ENCODE assay signal across 13 cellular contexts in the genomic region with DNA sequence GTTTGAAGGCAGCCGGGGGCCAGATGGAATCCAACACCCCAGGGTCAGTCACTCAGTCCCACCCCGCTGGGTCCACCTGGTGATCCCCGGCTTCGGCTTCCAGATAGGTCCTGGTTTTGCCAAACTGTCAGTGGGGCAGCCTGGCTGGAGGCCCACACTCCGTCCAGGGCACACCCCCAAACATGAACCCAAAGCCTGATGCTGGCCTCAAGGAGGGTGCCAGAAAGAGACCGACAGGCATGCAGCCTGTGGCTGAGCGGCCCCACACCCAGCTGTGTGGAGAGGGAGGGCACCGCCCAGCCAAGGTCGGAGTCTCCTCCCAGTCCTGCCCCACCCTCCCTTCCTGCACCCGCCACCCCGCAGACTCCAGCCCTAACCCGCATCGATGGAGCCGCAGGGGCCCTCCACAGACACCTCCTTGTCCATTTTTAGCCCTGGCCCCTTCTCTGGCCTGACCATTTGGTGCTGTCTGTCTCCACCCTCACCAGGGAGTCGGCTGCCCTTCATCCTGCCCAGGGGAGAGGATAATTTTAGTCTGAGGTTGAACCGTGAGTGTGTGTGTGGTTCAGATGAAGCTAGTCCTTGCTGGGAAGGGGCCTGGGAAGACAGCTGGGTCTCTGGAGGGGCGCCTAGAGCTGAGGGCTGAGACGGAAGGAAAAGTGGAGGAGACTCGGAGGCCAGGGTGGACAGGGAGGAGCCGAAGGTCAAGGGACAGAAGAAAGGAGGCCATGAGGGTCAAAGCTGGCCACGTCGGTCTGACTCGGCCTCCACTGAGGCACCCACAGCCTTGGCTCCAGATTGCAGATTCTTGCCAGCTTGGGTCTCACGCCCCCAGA. TPM values are rescaled to one million over a fixed set of nuclear protein-coding genes. Genes with fewer than 3 reads are reported as not detected.
DNase-seq lines count a peak whose midpoint lies in the region; ATAC-seq and TF ChIP-seq lines count a peak whose summit lies in the region.
"Had no signal": no experiment of that assay in that cellular context is flagged by ENCODE, and none has a peak within 500 bp of the region (broad histone marks: within the 10 kb centered on the region; RNA-seq: fewer than 3 reads in every experiment).

No MANE protein-coding gene starts in this region.

- H3K27ac Mint-ChIP-seq in endodermal cell, result peak overlapping the region; percentile 70
- peak overlapping the region; percentile 2 for H3K27ac Mint-ChIP-seq in stimulated activated naive B cell treated with anti-CD40 and anti-IgM and Interleukin-4, amounts not matched to agents 10 μg/mL and 1 μg/mL and 100 μg/mL, for 72 hours
- H3K27ac Mint-ChIP-seq: activated CD4-positive, alpha-beta T cell treated with anti-CD3 and anti-CD28 coated beads for 36 hours had no signal

- H3K36me3 ChIP-seq in endodermal cell (ENCODE audit: control insufficient read depth, insufficient read depth, low read length) (peaks cover 35% of the 10 kb centered on the region), lung (ENCODE audit: control insufficient read depth in 2 of 2, insufficient read depth in 2 of 2, low read length in 2 of 2) (peaks cover 3 to 25% of the 10 kb centered on the region in 2 donors), MM.1S (replicated peaks; ENCODE audit: insufficient read depth, low read length) (no peaks in the 10 kb centered on the region; the same call in 1 of the 2 replicates)

- H3K27ac ChIP-seq in endodermal cell (ENCODE audit: low read depth, low read length) (peak overlapping the region; percentile 38), lung (ENCODE audit: low read depth in 1 of 2, low read length in 1 of 2) (peak overlapping the region; percentile 39 to 71), MM.1S (ENCODE audit: low read length) (no peak overlapping the region)
- H3K27ac ChIP-seq: 22Rv1, suprapubic skin had no signal

- no peak overlapping the region for H3K4me3 Mint-ChIP-seq in endodermal cell
- H3K4me3 Mint-ChIP-seq in stimulated activated naive B cell treated with anti-CD40 and anti-IgM and Interleukin-4, amounts not matched to agents 10 μg/mL and 1 μg/mL and 100 μg/mL, for 72 hours, result no peak overlapping the region
- H3K4me3 Mint-ChIP-seq: activated CD4-positive, alpha-beta T cell treated with anti-CD3 and anti-CD28 coated beads for 36 hours had no signal

- H3K27me3 Mint-ChIP-seq in endodermal cell (ENCODE audit: insufficient read depth), result no peaks in the 10 kb centered on the region
- no peaks in the 10 kb centered on the region for H3K27me3 Mint-ChIP-seq in stimulated activated naive B cell treated with anti-CD40 and anti-IgM and Interleukin-4, amounts not matched to agents 10 μg/mL and 1 μg/mL and 100 μg/mL, for 72 hours
- H3K27me3 Mint-ChIP-seq: activated CD4-positive, alpha-beta T cell treated with anti-CD3 and anti-CD28 coated beads for 36 hours had no signal

- H3K9ac ChIP-seq in endodermal cell (ENCODE audit: extremely low read depth, low read length, poor library complexity, severe bottlenecking) (no peak overlapping the region), MM.1S (ENCODE audit: low read length) (no peak overlapping the region)

- no peak overlapping the region for H2AFZ ChIP-seq in MM.1S (ENCODE audit: low read length)

- H3K79me2 ChIP-seq in MM.1S (ENCODE audit: low read length), result peaks cover 19% of the 10 kb centered on the region

- ATAC-seq in lung (ENCODE audit: insufficient read depth, low FRiP score), result no peak
- no peak for ATAC-seq in stimulated activated naive B cell treated with anti-CD40 and anti-IgM and Interleukin-4, amounts not matched to agents 10 μg/mL and 1 μg/mL and 100 μg/mL, for 72 hours (replicated peaks)
- ATAC-seq: activated CD4-positive, alpha-beta T cell treated with anti-CD3 and anti-CD28 coated beads for 36 hours had no signal

- H3K9me3 Mint-ChIP-seq in endodermal cell, result no peaks in the 10 kb centered on the region
- H3K9me3 Mint-ChIP-seq in stimulated activated naive B cell treated with anti-CD40 and anti-IgM and Interleukin-4, amounts not matched to agents 10 μg/mL and 1 μg/mL and 100 μg/mL, for 72 hours, result no peaks in the 10 kb centered on the region

- H3F3A ChIP-seq in MM.1S (ENCODE audit: insufficient read depth, low read length), result no peaks in the 10 kb centered on the region

- peaks cover 32% of the 10 kb centered on the region for H3K36me3 Mint-ChIP-seq in endodermal cell (ENCODE audit: low read depth)
- H3K36me3 Mint-ChIP-seq in stimulated activated naive B cell treated with anti-CD40 and anti-IgM and Interleukin-4, amounts not matched to agents 10 μg/mL and 1 μg/mL and 100 μg/mL, for 72 hours, result peaks cover 13 to 20% of the 10 kb centered on the region in 2 donors

- H3K4me3 ChIP-seq in endodermal cell (ENCODE audit: low read length) (no peak overlapping the region), lung (no peak overlapping the region), MM.1S (ENCODE audit: low read length) (no peak overlapping the region)
- H3K4me3 ChIP-seq: suprapubic skin had no signal

- peaks cover 18% of the 10 kb centered on the region for H3K4me1 Mint-ChIP-seq in endodermal cell
- H3K4me1 Mint-ChIP-seq in stimulated activated naive B cell treated with anti-CD40 and anti-IgM and Interleukin-4, amounts not matched to agents 10 μg/mL and 1 μg/mL and 100 μg/mL, for 72 hours, result peaks cover 0 to 6% of the 10 kb centered on the region in 2 donors
- H3K4me1 Mint-ChIP-seq: activated CD4-positive, alpha-beta T cell treated with anti-CD3 and anti-CD28 coated beads for 36 hours had no signal

- no peaks in the 10 kb centered on the region for H3K9me2 ChIP-seq in MM.1S (replicated peaks; ENCODE audit: insufficient read depth, low read length)

- H4K20me1 ChIP-seq in MM.1S (ENCODE audit: insufficient read depth, low read length), result no peaks in the 10 kb centered on the region

- WGBS in endodermal cell (ENCODE audit: insufficient coverage in 1 of 2, insufficient read length in 1 of 2), 2 experiments, result 92 to 94% methylated on average over 14 to 24 of the region's 24 CpGs
- WGBS in lung, 2 donors, result 74 to 79% methylated on average over 24 of the region's 24 CpGs

- H3K9me3 ChIP-seq in endodermal cell (ENCODE audit: control insufficient read depth, low read length) (no peaks in the 10 kb centered on the region), lung (ENCODE audit: control insufficient read depth in 2 of 2, insufficient read depth in 1 of 2, low read length in 1 of 2) (no peaks in the 10 kb centered on the region), MM.1S (replicated peaks; ENCODE audit: insufficient read depth, low read length) (no peaks in the 10 kb centered on the region)
- H3K9me3 ChIP-seq: Caco-2, suprapubic skin had no signal

- H3K27me3 ChIP-seq in endodermal cell (ENCODE audit: control insufficient read depth, insufficient read depth, low read length, poor library complexity, severe bottlenecking) (no peaks in the 10 kb centered on the region), lung (ENCODE audit: control insufficient read depth, insufficient read depth) (no peaks in the 10 kb centered on the region), MM.1S (replicated peaks; ENCODE audit: insufficient read depth, low read length) (no peaks in the 10 kb centered on the region)
- H3K27me3 ChIP-seq: suprapubic skin had no signal

- H3K4me2 ChIP-seq in MM.1S (ENCODE audit: low read depth, low read length), result no peak overlapping the region

- no peak for TF ChIP-seq CTCF in endodermal cell (conservative IDR thresholded peaks at IDR 0.05)
- no peak for TF ChIP-seq CTCF in lung (IDR thresholded peaks at IDR 0.05; ENCODE audit: control extremely low read depth, extremely low read depth)
- no peak for TF ChIP-seq CTCF in MM.1S (IDR thresholded peaks at IDR 0.05; ENCODE audit: low read length)

- no peaks in the 10 kb centered on the region for H3K4me1 ChIP-seq in endodermal cell (ENCODE audit: control insufficient read depth, insufficient read depth, low read length)
- H3K4me1 ChIP-seq in lung (ENCODE audit: control insufficient read depth in 2 of 2, insufficient read depth in 2 of 2, low read length in 2 of 2), result peaks cover 3 to 21% of the 10 kb centered on the region in 2 donors
- no peaks in the 10 kb centered on the region for H3K4me1 ChIP-seq in MM.1S (ENCODE audit: low read length)
- H3K4me1 ChIP-seq: Caco-2 had no signal

- DNase-seq in NCI-H1417 (lab: John Stamatoyannopoulos, UW) (peak in 2 of 3 experiments; percentile 30 to 40), NCI-H1417 treated with DMSO at 0.1 percent for 48 hours (lab: John Stamatoyannopoulos, UW) (no peak), endodermal cell (no peak), lung (ENCODE audit: low spot score) (no peak), Kasumi-1 (lab: John Stamatoyannopoulos, UW) (no peak), MM.1S (no peak), anterior cingulate cortex (lab: John Stamatoyannopoulos, UW) (no peak)
- no peak for DNase-seq in stimulated activated naive B cell treated with anti-CD40 and anti-IgM and Interleukin-4, amounts not matched to agents 10 μg/mL and 1 μg/mL and 100 μg/mL, for 72 hours
- DNase-seq: activated CD4-positive, alpha-beta T cell treated with anti-CD3 and anti-CD28 coated beads for 36 hours; Caco-2; NCI-H187 treated with DMSO at 0.1 percent for 48 hours had no signal

RNA-seq across cellular contexts. Expression of a gene that starts 23.1 kb away (rescaled TPM):
- 10 to 100 TPM; 53.2 to 85.7 TPM for total RNA-seq in endodermal cell
- polyA plus RNA-seq in endodermal cell (2013, experiment 1 of 2), result 34.8 TPM
- 29.4 TPM for polyA plus RNA-seq in endodermal cell (2013, experiment 2 of 2)
- total RNA-seq in lung, result 10 to 100 TPM; 15.0 to 63.5 TPM
- polyA plus RNA-seq in lung, result 10 to 100 TPM; 23.3 to 47.9 TPM

Comparison
In these comparisons a context has a peak if more than half of its experiments do, and no peak if none do; other contexts are left out.
1. DNase-seq: peak in NCI-H1417 (2 of 3); none in NCI-H1417 treated with DMSO at 0.1 percent for 48 hours (single experiment), endodermal cell (single experiment), lung (single experiment), stimulated activated naive B cell treated with anti-CD40 and anti-IgM and Interleukin-4, amounts not matched to agents 10 μg/mL and 1 μg/mL and 100 μg/mL, for 72 hours (single experiment), Kasumi-1 (0 of 2), MM.1S (single experiment) and anterior cingulate cortex (0 of 58).